37 cellular contexts compared by ENCODE assay signal in genomic region chr6:5188646-5189045, GRCh38.
"Had no signal": no experiment of that assay in that cellular context is flagged by ENCODE, and none has a peak within 500 bp of the region (broad histone marks: within the 10 kb centered on the region; RNA-seq: fewer than 3 reads in every experiment).

No MANE protein-coding gene starts in this region.

- H3K27ac Mint-ChIP-seq: activated CD4-positive, alpha-beta memory T cell treated with anti-CD3 and anti-CD28 coated beads, Interleukin-2, amount 10 ng/mL, durations not matched to agents 7 days and 5 days; activated CD4-positive, alpha-beta T cell treated with anti-CD3 and anti-CD28 coated beads for 36 hours; activated CD4-positive, alpha-beta T cell treated with anti-CD3 and anti-CD28 coated beads, Interleukin-2, amount 10 ng/mL, durations not matched to agents 7 days and 5 days; activated CD8-positive, alpha-beta memory T cell treated with anti-CD3 and anti-CD28 coated beads, Interleukin-2, amount 10 ng/mL, durations not matched to agents 7 days and 5 days; activated CD8-positive, alpha-beta T cell treated with anti-CD3 and anti-CD28 coated beads, Interleukin-2, amount 10 ng/mL, durations not matched to agents 7 days and 5 days; activated naive CD4-positive, alpha-beta T cell treated with anti-CD3 and anti-CD28 coated beads for 36 hours; activated naive CD4-positive, alpha-beta T cell treated with anti-CD3 and anti-CD28 coated beads, Interleukin-2, amount 50 U/mL, for 72 hours; activated naive CD8-positive, alpha-beta T cell treated with anti-CD3 and anti-CD28 coated beads for 36 hours; activated T-cell treated with anti-CD3 and anti-CD28 coated beads, Interleukin-2, amount 50 U/mL, for 24 hours; activated T-helper 2 cell treated with anti-CD3 and anti-CD28 coated beads, Interferon-gamma antibody, Interleukin-2, Interleukin-4, amounts not matched to agents 10 μg/mL and 5 μg/mL and 100 μg/mL, durations not matched to agents 14 hours and 24 hours and 36 hours; brain; T-cell; T-helper 2 cell treated with Interferon-gamma antibody and Interleukin-4, amounts not matched to agents 5 μg/mL and 100 μg/mL, for 36 hours; WTC11 had no signal

- H3K27ac ChIP-seq: ascending aorta, cardiac muscle cell, WERI-Rb-1 had no signal

- H3K4me3 ChIP-seq: ascending aorta, cardiac muscle cell had no signal

- H3K4me1 Mint-ChIP-seq: activated CD4-positive, alpha-beta memory T cell treated with anti-CD3 and anti-CD28 coated beads, Interleukin-2, amount 10 ng/mL, durations not matched to agents 7 days and 5 days; activated CD4-positive, alpha-beta T cell treated with anti-CD3 and anti-CD28 coated beads for 36 hours; activated CD4-positive, alpha-beta T cell treated with anti-CD3 and anti-CD28 coated beads, Interleukin-2, amount 10 ng/mL, durations not matched to agents 7 days and 5 days; central memory CD8-positive, alpha-beta T cell; T-cell had no signal

- DNase-seq: activated CD4-positive, alpha-beta memory T cell treated with anti-CD3 and anti-CD28 coated beads, Interleukin-2, amount 10 ng/mL, durations not matched to agents 7 days and 5 days; activated CD4-positive, alpha-beta T cell treated with anti-CD3 and anti-CD28 coated beads for 1 hour; activated CD4-positive, alpha-beta T cell treated with anti-CD3 and anti-CD28 coated beads for 36 hours; activated CD4-positive, alpha-beta T cell treated with anti-CD3 and anti-CD28 coated beads for 48 hours; activated CD4-positive, alpha-beta T cell treated with anti-CD3 and anti-CD28 coated beads, Interleukin-2, amount 10 ng/mL, durations not matched to agents 7 days and 5 days; activated CD4-positive, alpha-beta T cell treated with anti-CD3 and anti-CD28 coated beads, Interleukin-2, amount 50 U/mL, for 48 hours; activated CD4-positive, CD25-positive, alpha-beta regulatory T cell; activated CD8-positive, alpha-beta memory T cell treated with anti-CD3 and anti-CD28 coated beads for 24 hours; activated CD8-positive, alpha-beta memory T cell treated with anti-CD3 and anti-CD28 coated beads, Interleukin-2, amount 10 ng/mL, durations not matched to agents 7 days and 5 days; activated CD8-positive, alpha-beta memory T cell treated with anti-CD3 and anti-CD28 coated beads, Interleukin-2, amount 50 U/mL, for 48 hours; activated CD8-positive, alpha-beta T cell treated with anti-CD3 and anti-CD28 coated beads, Interleukin-2, amount 10 ng/mL, durations not matched to agents 7 days and 5 days; activated effector memory CD4-positive, alpha-beta T cell treated with Interleukin-2 at 50 U/mL for 16 hours; activated gamma-delta T cell; activated naive CD4-positive, alpha-beta T cell treated with anti-CD3 and anti-CD28 coated beads for 36 hours; activated naive CD4-positive, alpha-beta T cell treated with anti-CD3 and anti-CD28 coated beads, Interleukin-2, amount 50 U/mL, for 16 hours; activated naive CD8-positive, alpha-beta T cell treated with anti-CD3 and anti-CD28 coated beads for 36 hours; activated T-cell treated with anti-CD3 and anti-CD28 coated beads, Interleukin-2, amount 50 U/mL, for 24 hours; activated T-cell treated with anti-CD3 and anti-CD28 coated beads, Interleukin-2, amount 50 U/mL, for 48 hours; amygdala; anterior cingulate cortex; caudate nucleus; cerebellar nuclear complex; T-cell; T-helper 2 cell; T-helper 9 cell; WERI-Rb-1 had no signal

- FAIRE-seq: bronchial epithelial cell, TTC549 had no signal

- H3K27me3 ChIP-seq: ascending aorta, cardiac muscle cell had no signal

- H3K36me3 ChIP-seq: ascending aorta, cardiac muscle cell, WERI-Rb-1 had no signal

- H3K27me3 Mint-ChIP-seq: activated CD4-positive, alpha-beta memory T cell treated with anti-CD3 and anti-CD28 coated beads, Interleukin-2, amount 10 ng/mL, durations not matched to agents 7 days and 5 days; activated CD4-positive, alpha-beta T cell treated with anti-CD3 and anti-CD28 coated beads for 36 hours; activated CD4-positive, alpha-beta T cell treated with anti-CD3 and anti-CD28 coated beads, Interleukin-2, amount 10 ng/mL, durations not matched to agents 7 days and 5 days; activated CD8-positive, alpha-beta memory T cell treated with anti-CD3 and anti-CD28 coated beads, Interleukin-2, amount 10 ng/mL, durations not matched to agents 7 days and 5 days; activated naive CD8-positive, alpha-beta T cell treated with anti-CD3 and anti-CD28 coated beads for 36 hours; activated T-cell treated with anti-CD3 and anti-CD28 coated beads, Interleukin-2, amount 50 U/mL, for 24 hours; brain; central memory CD8-positive, alpha-beta T cell; T-cell had no signal

- H3K36me3 Mint-ChIP-seq: activated CD8-positive, alpha-beta memory T cell treated with anti-CD3 and anti-CD28 coated beads, Interleukin-2, amount 10 ng/mL, durations not matched to agents 7 days and 5 days; activated naive CD4-positive, alpha-beta T cell treated with anti-CD3 and anti-CD28 coated beads, Interleukin-2, amount 50 U/mL, for 72 hours; brain; WTC11 had no signal

- H3K9me3 ChIP-seq: ascending aorta had no signal

- H3K4me3 Mint-ChIP-seq: activated CD4-positive, alpha-beta memory T cell treated with anti-CD3 and anti-CD28 coated beads, Interleukin-2, amount 10 ng/mL, durations not matched to agents 7 days and 5 days; activated CD4-positive, alpha-beta T cell treated with anti-CD3 and anti-CD28 coated beads for 36 hours; activated CD4-positive, alpha-beta T cell treated with anti-CD3 and anti-CD28 coated beads, Interleukin-2, amount 10 ng/mL, durations not matched to agents 7 days and 5 days; activated CD8-positive, alpha-beta memory T cell treated with anti-CD3 and anti-CD28 coated beads, Interleukin-2, amount 10 ng/mL, durations not matched to agents 7 days and 5 days; activated CD8-positive, alpha-beta T cell treated with anti-CD3 and anti-CD28 coated beads, Interleukin-2, amount 10 ng/mL, durations not matched to agents 7 days and 5 days; activated naive CD4-positive, alpha-beta T cell treated with anti-CD3 and anti-CD28 coated beads for 36 hours; activated naive CD8-positive, alpha-beta T cell treated with anti-CD3 and anti-CD28 coated beads for 36 hours; activated T-cell treated with anti-CD3 and anti-CD28 coated beads, Interleukin-2, amount 50 U/mL, for 24 hours; brain; central memory CD8-positive, alpha-beta T cell; T-cell; T-helper 2 cell treated with Interferon-gamma antibody and Interleukin-4, amounts not matched to agents 5 μg/mL and 100 μg/mL, for 36 hours; WTC11 had no signal

- ATAC-seq: activated CD4-positive, alpha-beta T cell treated with anti-CD3 and anti-CD28 coated beads for 36 hours; activated CD4-positive, CD25-positive, alpha-beta regulatory T cell treated with anti-CD3 and anti-CD28 coated beads, Interleukin-2, amount 50 U/mL, for 24 hours; activated CD8-positive, alpha-beta memory T cell treated with anti-CD3 and anti-CD28 coated beads, Interleukin-2, amount 10 ng/mL, durations not matched to agents 7 days and 5 days; activated CD8-positive, alpha-beta T cell treated with anti-CD3 and anti-CD28 coated beads, Interleukin-2, amount 10 ng/mL, durations not matched to agents 7 days and 5 days; activated naive CD4-positive, alpha-beta T cell treated with anti-CD3 and anti-CD28 coated beads, Interleukin-2, amount 50 U/mL, for 72 hours; T-cell; WTC11 had no signal
